14 cellular contexts compared by ENCODE assay signal in the genomic region with DNA sequence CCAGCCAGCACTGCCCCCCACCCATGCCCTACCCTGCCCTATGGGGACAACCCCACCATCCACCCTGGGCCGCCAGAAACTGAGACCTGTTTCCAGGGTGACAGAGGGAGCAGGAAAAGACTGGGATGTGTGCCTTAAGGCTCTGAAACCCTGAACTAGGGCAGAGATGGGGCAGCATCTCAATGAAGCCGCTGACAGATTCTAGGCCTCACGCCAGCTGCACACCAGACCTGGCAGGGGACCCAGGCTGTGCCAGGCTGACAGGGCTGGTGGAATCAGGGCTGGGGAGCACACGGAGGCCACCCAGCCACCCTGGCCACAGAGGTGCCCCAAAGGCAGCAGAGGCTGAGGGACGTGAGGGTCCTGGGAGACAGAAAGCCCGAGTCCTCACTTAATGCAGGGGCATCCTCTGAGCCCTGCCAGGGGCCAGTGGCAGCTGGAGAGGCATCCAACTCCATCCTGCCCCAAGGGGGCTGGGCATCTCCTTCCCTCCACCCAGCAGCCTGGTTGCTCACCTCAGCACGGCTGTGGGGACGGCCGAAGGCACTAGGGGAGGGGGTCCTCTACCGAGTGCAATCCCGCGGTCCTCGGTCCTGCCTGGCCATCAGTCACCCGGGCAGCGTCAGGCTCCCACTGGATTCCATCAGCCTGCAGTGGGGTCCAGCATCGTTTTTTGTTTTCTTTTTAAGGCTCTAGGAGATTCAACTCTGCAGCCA.
A peak's percentile ranks its signal among the peaks of the same experiment; 100 is the strongest.
DNase-seq lines count a peak whose midpoint lies in the region; ATAC-seq and TF ChIP-seq lines count a peak whose summit lies in the region.
"Had no signal": no experiment of that assay in that cellular context is flagged by ENCODE, and none has a peak within 500 bp of the region (broad histone marks: within the 10 kb centered on the region; RNA-seq: fewer than 3 reads in every experiment).

No MANE protein-coding gene starts in this region.

- peaks cover 34% of the 10 kb centered on the region for H3K4me1 ChIP-seq in neural progenitor cell

- no peaks in the 10 kb centered on the region for H3K79me2 ChIP-seq in neural progenitor cell (ENCODE audit: low read depth)

- no peak overlapping the region for H3K9ac ChIP-seq in neural progenitor cell
- H3K9ac ChIP-seq: BLaER1 treated with 17β-estradiol and CSF1 and Interleukin-3, amounts not matched to agents 10 nM and 100 nM had no signal

- no peak overlapping the region for H3K4me3 ChIP-seq in neural progenitor cell
- H3K4me3 ChIP-seq: BLaER1 treated with 17β-estradiol and CSF1 and Interleukin-3, amounts not matched to agents 10 nM and 100 nM had no signal

- peaks cover 12% of the 10 kb centered on the region for H3K27me3 Mint-ChIP-seq in neural progenitor cell (ENCODE audit: insufficient read depth, low read depth)

- ATAC-seq in GM18517 (IDR thresholded peaks at IDR 0.05; ENCODE audit: unreplicated experiment): no peak
- no peak for ATAC-seq in GM19395 (IDR thresholded peaks at IDR 0.05; ENCODE audit: unreplicated experiment)
- ATAC-seq: activated CD4-positive, alpha-beta T cell treated with anti-CD3 and anti-CD28 coated beads for 36 hours had no signal

- peaks cover 20% of the 10 kb centered on the region for H3F3A ChIP-seq in neural progenitor cell (ENCODE audit: low read depth)

- H3K36me3 ChIP-seq in neural progenitor cell: no peaks in the 10 kb centered on the region
- H3K36me3 ChIP-seq: BLaER1 treated with 17β-estradiol and CSF1 and Interleukin-3, amounts not matched to agents 10 nM and 100 nM had no signal

- peak; percentile 15 to 90 (median 80) for DNase-seq in C1 segment of cervical spinal cord (lab: John Stamatoyannopoulos, UW)
- DNase-seq in NCI-H2081 treated with DMSO at 0.1 percent for 48 hours (lab: John Stamatoyannopoulos, UW): peak; percentile 22
- DNase-seq in neural progenitor cell (ENCODE audit: low spot score): no peak
- DNase-seq in cortex of kidney (lab: John Stamatoyannopoulos, UW): no peak
- DNase-seq in SK-N-DZ (ENCODE audit: low spot score): no peak
- DNase-seq: activated CD4-positive, alpha-beta T cell treated with anti-CD3 and anti-CD28 coated beads for 36 hours; activated naive CD4-positive, alpha-beta T cell treated with anti-CD3 and anti-CD28 coated beads, Interleukin-2, amount 10 ng/mL, durations not matched to agents 7 days and 5 days; NCI-H146; SIG-M5 had no signal

- peak overlapping the region; percentile 48 for H3K27ac Mint-ChIP-seq in neural progenitor cell
- H3K27ac Mint-ChIP-seq: activated CD4-positive, alpha-beta T cell treated with anti-CD3 and anti-CD28 coated beads for 36 hours; activated naive CD4-positive, alpha-beta T cell treated with anti-CD3 and anti-CD28 coated beads, Interleukin-2, amount 10 ng/mL, durations not matched to agents 7 days and 5 days had no signal

- H3K4me1 Mint-ChIP-seq in neural progenitor cell: peaks cover 41% of the 10 kb centered on the region

- H3K9me3 Mint-ChIP-seq in neural progenitor cell: peaks cover 20% of the 10 kb centered on the region

- H3K27ac ChIP-seq in cingulate gyrus (ENCODE audit: low read depth, low read length) (peak overlapping the region; percentile 34), neural progenitor cell (no peak overlapping the region)
- H3K27ac ChIP-seq: BLaER1 treated with 17β-estradiol and CSF1 and Interleukin-3, amounts not matched to agents 10 nM and 100 nM had no signal

- no peaks in the 10 kb centered on the region for H4K20me1 ChIP-seq in neural progenitor cell (ENCODE audit: low read depth)
- H4K20me1 ChIP-seq: BLaER1 treated with 17β-estradiol and CSF1 and Interleukin-3, amounts not matched to agents 10 nM and 100 nM had no signal

- no peak for TF ChIP-seq CTCF in neural progenitor cell (IDR thresholded peaks at IDR 0.05)

- peaks cover 4% of the 10 kb centered on the region for H3K36me3 Mint-ChIP-seq in neural progenitor cell

- H3K4me3 Mint-ChIP-seq in neural progenitor cell: no peak overlapping the region
- H3K4me3 Mint-ChIP-seq: activated CD4-positive, alpha-beta T cell treated with anti-CD3 and anti-CD28 coated beads for 36 hours; activated naive CD4-positive, alpha-beta T cell treated with anti-CD3 and anti-CD28 coated beads, Interleukin-2, amount 10 ng/mL, durations not matched to agents 7 days and 5 days; neural crest cell had no signal

- H3K9me3 ChIP-seq in neural progenitor cell (ENCODE audit: low read depth): peaks cover 4% of the 10 kb centered on the region

- H3K27me3 ChIP-seq in neural progenitor cell: no peaks in the 10 kb centered on the region
- H3K27me3 ChIP-seq: BLaER1 treated with 17β-estradiol and CSF1 and Interleukin-3, amounts not matched to agents 10 nM and 100 nM had no signal

- H2AFZ ChIP-seq in neural progenitor cell (replicated peaks): no peak overlapping the region

- H3K4me2 ChIP-seq in neural progenitor cell: no peak overlapping the region
- H3K4me2 ChIP-seq: BLaER1 treated with 17β-estradiol and CSF1 and Interleukin-3, amounts not matched to agents 10 nM and 100 nM had no signal

Comparison
In these comparisons a context has a peak if more than half of its experiments do, and no peak if none do; other contexts are left out.
1. DNase-seq: peak in C1 segment of cervical spinal cord (14 of 14) and NCI-H2081 treated with DMSO at 0.1 percent for 48 hours (single experiment); none in neural progenitor cell (single experiment), cortex of kidney (single experiment) and SK-N-DZ (single experiment).